Comparison of ENCODE assay signal across 10 cellular contexts in genomic region chr7:67937717-67938191, GRCh38.
DNase-seq lines count a peak whose midpoint lies in the region; ATAC-seq and TF ChIP-seq lines count a peak whose summit lies in the region.
"Had no signal": no experiment of that assay in that cellular context is flagged by ENCODE, and none has a peak within 500 bp of the region (broad histone marks: within the 10 kb centered on the region; RNA-seq: fewer than 3 reads in every experiment).

No MANE protein-coding gene starts in this region.

- H3K79me2 ChIP-seq in PC-3 (ENCODE audit: low read length) (no peaks in the 10 kb centered on the region), fibroblast of lung (ENCODE audit: control insufficient read depth, insufficient read depth, low read length) (no peaks in the 10 kb centered on the region), Karpas-422 (ENCODE audit: low read length) (no peaks in the 10 kb centered on the region)

- no peaks in the 10 kb centered on the region for H3F3A ChIP-seq in PC-3 (ENCODE audit: low read length, unreplicated experiment)

- TF ChIP-seq CTCF in AG09309 (IDR thresholded peaks at IDR 0.05; ENCODE audit: control insufficient read depth, insufficient read depth, low read depth, low read length, missing control alignments) (no peak), PC-3 (conservative IDR thresholded peaks at IDR 0.05; ENCODE audit: low read depth, low read length) (no peak), fibroblast of lung (conservative IDR thresholded peaks at IDR 0.05 in 1 of 2, IDR thresholded peaks at IDR 0.05 in 1 of 2; ENCODE audit: low read depth in 1 of 2, low read length in 2 of 2) (no peak), omental fat pad (IDR thresholded peaks at IDR 0.05) (no peak)

- H3K9me3 ChIP-seq in PC-3 (ENCODE audit: low read length), result no peaks in the 10 kb centered on the region
- H3K9me3 ChIP-seq in fibroblast of lung (ENCODE audit: control insufficient read depth, insufficient read depth, low read depth, low read length), result no peaks in the 10 kb centered on the region
- H3K9me3 ChIP-seq in Karpas-422 (ENCODE audit: low read length), result no peaks in the 10 kb centered on the region

- H3K9ac ChIP-seq in PC-3 (ENCODE audit: low read length), result no peak overlapping the region
- H3K9ac ChIP-seq in fibroblast of lung (ENCODE audit: insufficient read depth, low read length), result no peak overlapping the region
- H3K9ac ChIP-seq in Karpas-422 (ENCODE audit: low read length), result no peak overlapping the region

- DNase-seq in AG09309 (ENCODE audit: low read depth), result peak; percentile 23
- DNase-seq in PC-3, result peak; percentile 1
- peak; percentile 44 to 97 for DNase-seq in fibroblast of lung (ENCODE audit: low read depth in 2 of 2)
- no peak for DNase-seq in omental fat pad (ENCODE audit: low spot score)
- DNase-seq in Karpas-422, result no peak
- DNase-seq: activated naive CD8-positive, alpha-beta T cell treated with anti-CD3 and anti-CD28 coated beads for 36 hours; SIG-M5 had no signal

- no TSS peak for BruUV-seq in PC-3 (replicated peaks; lab: Mats Ljungman, UMichigan)

- ATAC-seq in PC-3, result no peak
- ATAC-seq in omental fat pad (ENCODE audit: low FRiP score), result peak; percentile 51
- no peak for ATAC-seq in HG03354 (IDR thresholded peaks at IDR 0.05; ENCODE audit: poor library complexity, severe bottlenecking, unreplicated experiment)
- no peak for ATAC-seq in GM21360 (IDR thresholded peaks at IDR 0.05; ENCODE audit: unreplicated experiment)
- ATAC-seq in HG02973 (IDR thresholded peaks at IDR 0.05; ENCODE audit: unreplicated experiment), result no peak

- H3K4me1 ChIP-seq in PC-3 (ENCODE audit: insufficient read depth, low read length) (no peaks in the 10 kb centered on the region), fibroblast of lung (ENCODE audit: control insufficient read depth, extremely low read depth, insufficient read depth, low read length) (no peaks in the 10 kb centered on the region), Karpas-422 (ENCODE audit: low read length) (no peaks in the 10 kb centered on the region)

- H2AFZ ChIP-seq in PC-3 (ENCODE audit: low read length), result no peak overlapping the region
- H2AFZ ChIP-seq in fibroblast of lung (ENCODE audit: low read length), result no peak overlapping the region
- H2AFZ ChIP-seq in Karpas-422 (ENCODE audit: low read length), result no peak overlapping the region

- intact Hi-C loops in PC-3 (cut with micrococcal nuclease), result no loop called here

- POLR2A ChIA-PET in PC-3 (lab: Charles Lee; ENCODE audit: unreplicated experiment), result no interaction called here

- no peak overlapping the region for H3K27ac ChIP-seq in PC-3 (ENCODE audit: low read length)
- H3K27ac ChIP-seq in fibroblast of lung (ENCODE audit: insufficient read depth, low read length), result no peak overlapping the region
- no peak overlapping the region for H3K27ac ChIP-seq in Karpas-422 (ENCODE audit: low read length)

- H4K20me1 ChIP-seq in PC-3 (ENCODE audit: low read length) (no peaks in the 10 kb centered on the region), fibroblast of lung (ENCODE audit: control insufficient read depth, extremely low read depth, insufficient read depth, low read length) (no peaks in the 10 kb centered on the region), Karpas-422 (ENCODE audit: insufficient read depth, low read depth, low read length) (no peaks in the 10 kb centered on the region)

- H3K9me2 ChIP-seq in PC-3 (replicated peaks; ENCODE audit: low read length), result no peaks in the 10 kb centered on the region
- no peaks in the 10 kb centered on the region for H3K9me2 ChIP-seq in Karpas-422 (replicated peaks; ENCODE audit: insufficient read depth, low read length)

- no peak overlapping the region for H3K4me2 ChIP-seq in PC-3 (ENCODE audit: low read length)
- no peak overlapping the region for H3K4me2 ChIP-seq in fibroblast of lung (ENCODE audit: extremely low read depth, insufficient read depth, low read length)
- H3K4me2 ChIP-seq in Karpas-422 (ENCODE audit: low read depth, low read length, poor library complexity, severe bottlenecking), result no peak overlapping the region

- H3K4me3 ChIP-seq in AG09309 (ENCODE audit: control insufficient read depth, low read depth, low read length) (no peak overlapping the region), PC-3 (ENCODE audit: low read length) (no peak overlapping the region), fibroblast of lung (replicated peaks in 1 of 4; ENCODE audit: control extremely low read depth in 1 of 4, insufficient read depth in 1 of 4, low read depth in 3 of 4, low read length in 4 of 4) (no peak overlapping the region), Karpas-422 (ENCODE audit: low read length) (no peak overlapping the region)

- H3K36me3 ChIP-seq in PC-3 (ENCODE audit: low read depth, low read length), result no peaks in the 10 kb centered on the region
- no peaks in the 10 kb centered on the region for H3K36me3 ChIP-seq in fibroblast of lung (ENCODE audit: control insufficient read depth, insufficient read depth, low read length)
- H3K36me3 ChIP-seq in Karpas-422 (ENCODE audit: insufficient read depth, low read length), result no peaks in the 10 kb centered on the region

- CTCF ChIA-PET in PC-3 (lab: Charles Lee), result no interaction called here

- no peaks in the 10 kb centered on the region for H3K27me3 ChIP-seq in PC-3 (ENCODE audit: low read length)
- H3K27me3 ChIP-seq in fibroblast of lung (ENCODE audit: control insufficient read depth, insufficient read depth, low read length), result no peaks in the 10 kb centered on the region
- no peaks in the 10 kb centered on the region; the same call in 1 of the 2 replicates for H3K27me3 ChIP-seq in Karpas-422 (ENCODE audit: low read length)

Comparison
In these comparisons a context has a peak if more than half of its experiments do, and no peak if none do; other contexts are left out.
1. DNase-seq: peak in AG09309 (single experiment), PC-3 (single experiment) and fibroblast of lung (2 of 2); none in omental fat pad (single experiment) and Karpas-422 (single experiment).